23 cellular contexts compared by ENCODE assay signal in genomic region chr15:35279811-35280210, GRCh38.
DNase-seq lines count a peak whose midpoint lies in the region; ATAC-seq and TF ChIP-seq lines count a peak whose summit lies in the region.
"Had no signal": no experiment of that assay in that cellular context is flagged by ENCODE, and none has a peak within 500 bp of the region (broad histone marks: within the 10 kb centered on the region; RNA-seq: fewer than 3 reads in every experiment).

No MANE protein-coding gene starts in this region.

- H3K4me1 Mint-ChIP-seq in progenitor cell of endocrine pancreas (ENCODE audit: low read depth), result no peaks in the 10 kb centered on the region
- H3K4me1 Mint-ChIP-seq: CD4-positive, CD25-positive, alpha-beta regulatory T cell; IgD-negative memory B cell had no signal

- H3K9me3 Mint-ChIP-seq in progenitor cell of endocrine pancreas (ENCODE audit: low read depth), result peaks cover 42% of the 10 kb centered on the region

- H3K4me1 ChIP-seq in ACC112 (ENCODE audit: control insufficient read depth, insufficient read depth, low read length, unreplicated experiment) (peaks cover 21% of the 10 kb centered on the region), fibroblast of lung (ENCODE audit: control insufficient read depth, extremely low read depth, insufficient read depth, low read length) (no peaks in the 10 kb centered on the region), osteoblast (ENCODE audit: insufficient read depth, low read length) (peaks cover 9% of the 10 kb centered on the region)
- H3K4me1 ChIP-seq: BLaER1 had no signal

- H3K9ac ChIP-seq in fibroblast of lung (ENCODE audit: insufficient read depth, low read length), result no peak overlapping the region
- H3K9ac ChIP-seq: BLaER1, KMS-11 had no signal

- H4K20me1 ChIP-seq in fibroblast of lung (ENCODE audit: control insufficient read depth, extremely low read depth, insufficient read depth, low read length), result no peaks in the 10 kb centered on the region
- H4K20me1 ChIP-seq in osteoblast (ENCODE audit: insufficient read depth, low read length), result no peaks in the 10 kb centered on the region
- H4K20me1 ChIP-seq: BLaER1 had no signal

- TF ChIP-seq CTCF in fibroblast of lung (conservative IDR thresholded peaks at IDR 0.05 in 1 of 2, IDR thresholded peaks at IDR 0.05 in 1 of 2; ENCODE audit: low read depth in 1 of 2, low read length in 2 of 2) (no peak), osteoblast (IDR thresholded peaks at IDR 0.05; ENCODE audit: extremely low read depth, low read depth, low read length) (no peak), progenitor cell of endocrine pancreas (IDR thresholded peaks at IDR 0.05; ENCODE audit: unreplicated experiment) (no peak)

- H3K27me3 Mint-ChIP-seq in progenitor cell of endocrine pancreas, result no peaks in the 10 kb centered on the region
- H3K27me3 Mint-ChIP-seq: IgD-negative memory B cell had no signal

- H3K36me3 Mint-ChIP-seq in progenitor cell of endocrine pancreas (ENCODE audit: insufficient read depth), result peaks cover 12% of the 10 kb centered on the region
- H3K36me3 Mint-ChIP-seq: CD4-positive, CD25-positive, alpha-beta regulatory T cell had no signal

- H3K36me3 ChIP-seq in ACC112 (ENCODE audit: insufficient read depth, low read length) (no peaks in the 10 kb centered on the region; the same call in 1 of the 2 replicates), fibroblast of lung (ENCODE audit: control insufficient read depth, insufficient read depth, low read length) (no peaks in the 10 kb centered on the region), osteoblast (ENCODE audit: insufficient read depth, low read length) (no peaks in the 10 kb centered on the region)

- DNase-seq in HCEC 1CT (peak; percentile 66), amniotic epithelial cell (ENCODE audit: low read depth) (peak; percentile 52), fibroblast of lung (ENCODE audit: low read depth in 2 of 2) (peak; percentile 6 to 19), Kasumi-1 (lab: John Stamatoyannopoulos, UW) (no peak), osteoblast (ENCODE audit: insufficient read length, low spot score, missing footprints) (no peak), progenitor cell of endocrine pancreas (ENCODE audit: low spot score, unreplicated experiment) (no peak)
- DNase-seq: 8988T; CD4-positive, CD25-positive, alpha-beta regulatory T cell; DMS153; DND-41; NCI-H1092; NCI-H1417 treated with DMSO at 0.1 percent for 48 hours; NCI-H1694 treated with DMSO at 0.1 percent for 48 hours; NCI-H2081; NCI-H2227 treated with DMSO at 0.1 percent for 48 hours; NCI-H526 treated with DMSO at 0.1 percent for 48 hours; RPMI8226; SHP77 treated with DMSO at 0.1 percent for 48 hours had no signal

- H2AFZ ChIP-seq in ACC112 (ENCODE audit: low read length, unreplicated experiment) (no peak overlapping the region), fibroblast of lung (ENCODE audit: low read length) (no peak overlapping the region), osteoblast (ENCODE audit: low read length) (no peak overlapping the region)

- no peak for ATAC-seq in GM19467 (IDR thresholded peaks at IDR 0.05; ENCODE audit: unreplicated experiment)

- H3K4me2 ChIP-seq in fibroblast of lung (ENCODE audit: extremely low read depth, insufficient read depth, low read length), result no peak overlapping the region
- H3K4me2 ChIP-seq in osteoblast (ENCODE audit: insufficient read depth, low read length), result no peak overlapping the region
- H3K4me2 ChIP-seq: BLaER1, KMS-11 had no signal

- H3K4me3 ChIP-seq in ACC112 (ENCODE audit: low read depth, low read length), result no peak overlapping the region
- no peak overlapping the region for H3K4me3 ChIP-seq in fibroblast of lung (replicated peaks in 1 of 4; ENCODE audit: control extremely low read depth in 1 of 4, insufficient read depth in 1 of 4, low read depth in 3 of 4, low read length in 4 of 4)
- H3K4me3 ChIP-seq in osteoblast (ENCODE audit: insufficient read depth, low read length), result no peak overlapping the region
- H3K4me3 ChIP-seq: BLaER1 had no signal

- H3K27me3 ChIP-seq in ACC112 (ENCODE audit: insufficient read depth, low read length) (no peaks in the 10 kb centered on the region), fibroblast of lung (ENCODE audit: control insufficient read depth, insufficient read depth, low read length) (no peaks in the 10 kb centered on the region), osteoblast (ENCODE audit: insufficient read depth, low read length) (no peaks in the 10 kb centered on the region)
- H3K27me3 ChIP-seq: BLaER1 had no signal

- H3K27ac ChIP-seq in ACC112 (ENCODE audit: low read depth, low read length), result peak overlapping the region; percentile 78
- no peak overlapping the region for H3K27ac ChIP-seq in fibroblast of lung (ENCODE audit: insufficient read depth, low read length)
- H3K27ac ChIP-seq in osteoblast (ENCODE audit: low read depth, low read length), result no peak overlapping the region
- H3K27ac ChIP-seq: BLaER1, KMS-11 had no signal

- H3K27ac Mint-ChIP-seq in progenitor cell of endocrine pancreas, result no peak overlapping the region
- H3K27ac Mint-ChIP-seq: CD4-positive, CD25-positive, alpha-beta regulatory T cell; IgD-negative memory B cell had no signal

- H3K4me3 Mint-ChIP-seq in progenitor cell of endocrine pancreas (ENCODE audit: low read depth), result no peak overlapping the region
- H3K4me3 Mint-ChIP-seq: CD4-positive, CD25-positive, alpha-beta regulatory T cell had no signal

- H3K9me3 ChIP-seq in fibroblast of lung (ENCODE audit: control insufficient read depth, insufficient read depth, low read depth, low read length) (no peaks in the 10 kb centered on the region), osteoblast (ENCODE audit: low read depth, low read length) (peaks cover 5% of the 10 kb centered on the region)

- H3K79me2 ChIP-seq in ACC112 (ENCODE audit: control insufficient read depth, insufficient read depth, low read length, unreplicated experiment) (no peaks in the 10 kb centered on the region), fibroblast of lung (ENCODE audit: control insufficient read depth, insufficient read depth, low read length) (no peaks in the 10 kb centered on the region), osteoblast (ENCODE audit: insufficient read depth, low read length) (no peaks in the 10 kb centered on the region)

Comparison
In these comparisons a context has a peak if more than half of its experiments do, and no peak if none do; other contexts are left out.
1. DNase-seq: peak in HCEC 1CT (single experiment), amniotic epithelial cell (single experiment) and fibroblast of lung (2 of 2); none in Kasumi-1 (0 of 2), osteoblast (single experiment) and progenitor cell of endocrine pancreas (single experiment).